8 cellular contexts compared by ENCODE assay signal in genomic region chr9:134025606-134026541, GRCh38. TPM values are rescaled to one million over a fixed set of nuclear protein-coding genes. Genes with fewer than 3 reads are reported as not detected.
A peak's percentile ranks its signal among the peaks of the same experiment; 100 is the strongest.
DNase-seq lines count a peak whose midpoint lies in the region; ATAC-seq, FAIRE-seq and TF ChIP-seq lines count a peak whose summit lies in the region.

No MANE protein-coding gene starts in this region.

- in situ Hi-C loops in astrocyte of the cerebellum (cut with HindIII; ENCODE audit: low sequenced_read_pairs), result no loop called here

- H3K4me1 Mint-ChIP-seq in Calu3 (ENCODE audit: low read depth, unreplicated experiment), result no peaks in the 10 kb centered on the region

- 10 to 14% (median 13%) methylated on average over 49 to 66 of the region's 66 CpGs for WGBS in small intestine, 3 donors

- H3K27me3 ChIP-seq in HL-60 (ENCODE audit: insufficient read depth, poor library complexity, severe bottlenecking), result no peaks in the 10 kb centered on the region
- no peaks in the 10 kb centered on the region for H3K27me3 ChIP-seq in iPS-18a (ENCODE audit: control insufficient read depth, insufficient read depth, low read length)
- H3K27me3 ChIP-seq in small intestine (ENCODE audit: control insufficient read depth in 2 of 2, insufficient read depth in 2 of 2, low read length in 2 of 2), result no peaks in the 10 kb centered on the region

- H3K4me1 ChIP-seq in iPS-18a (ENCODE audit: control insufficient read depth, low read depth, low read length), result no peaks in the 10 kb centered on the region
- no peaks in the 10 kb centered on the region for H3K4me1 ChIP-seq in small intestine (ENCODE audit: control insufficient read depth in 2 of 2, insufficient read depth in 1 of 2, low read depth in 1 of 2, low read length in 1 of 2)

- H3K27me3 Mint-ChIP-seq in Calu3 (ENCODE audit: unreplicated experiment), result no peaks in the 10 kb centered on the region

- no peaks in the 10 kb centered on the region for H3K9me3 Mint-ChIP-seq in Calu3 (ENCODE audit: low read depth, unreplicated experiment)

- TF ChIP-seq CTCF in Calu3 (IDR thresholded peaks at IDR 0.05; ENCODE audit: unreplicated experiment) (no peak), HL-60 (IDR thresholded peaks at IDR 0.05; ENCODE audit: insufficient read depth, low read length) (no peak), astrocyte of the cerebellum (IDR thresholded peaks at IDR 0.05; ENCODE audit: low read depth, low read length, missing control alignments) (peak; percentile 35)

- peak overlapping the region; percentile 67 for H3K4me3 Mint-ChIP-seq in Calu3 (ENCODE audit: low read depth, unreplicated experiment)

- intact Hi-C loops in Calu3 (cut with micrococcal nuclease; ENCODE audit: unreplicated experiment), result no loop called here

- no peak overlapping the region for H3K27ac Mint-ChIP-seq in Calu3 (ENCODE audit: unreplicated experiment)

- H3K36me3 ChIP-seq in iPS-18a (ENCODE audit: control insufficient read depth, low read depth, low read length) (peaks cover 10% of the 10 kb centered on the region), small intestine (ENCODE audit: control insufficient read depth in 2 of 2, insufficient read depth in 2 of 2, low read length in 2 of 2) (peaks cover 3 to 5% of the 10 kb centered on the region in 2 donors)

- peak; percentile 5 for ATAC-seq in GM19468 (IDR thresholded peaks at IDR 0.05; ENCODE audit: extremely low read depth, unreplicated experiment)

- H3K4me3 ChIP-seq in HL-60 (replicated peaks; ENCODE audit: insufficient read depth, low read length) (peak overlapping the region; percentile 70), astrocyte of the cerebellum (ENCODE audit: low read depth, low read length) (peak overlapping the region; percentile 69), iPS-18a (ENCODE audit: low read length) (peak overlapping the region; percentile 73), small intestine (ENCODE audit: low read depth in 1 of 2, low read length in 2 of 2) (peak overlapping the region; percentile 58 to 77)

- no peak for FAIRE-seq in small intestine (lab: Jason Lieb, UNC)

- no peaks in the 10 kb centered on the region for H3K9me3 ChIP-seq in iPS-18a (ENCODE audit: control insufficient read depth, low read depth, low read length)
- no peaks in the 10 kb centered on the region for H3K9me3 ChIP-seq in small intestine (ENCODE audit: control insufficient read depth, low read depth)

- no TSS peak for BruUV-seq in Calu3 (replicated peaks; lab: Mats Ljungman, UMichigan)

- H3K36me3 Mint-ChIP-seq in Calu3 (ENCODE audit: insufficient read depth, unreplicated experiment), result peaks cover 35% of the 10 kb centered on the region

- H3K9ac ChIP-seq in iPS-18a (ENCODE audit: low read length), result peak overlapping the region; percentile 54

- peak; percentile 20 for DNase-seq in Calu3
- peak; percentile 38 to 49 for DNase-seq in HL-60 (ENCODE audit: low read depth in 1 of 2, low spot score in 1 of 2)
- peak; percentile 19 for DNase-seq in T follicular helper cell (ENCODE audit: low read depth)
- DNase-seq in astrocyte of the cerebellum (ENCODE audit: low read depth), result no peak
- DNase-seq in small intestine, result no peak
- DNase-seq in NCI-H1694 (lab: John Stamatoyannopoulos, UW), result no peak

- H3K27ac ChIP-seq in HL-60 (replicated peaks) (no peak overlapping the region), iPS-18a (ENCODE audit: low read length) (no peak overlapping the region), small intestine (ENCODE audit: low read depth in 1 of 2, low read length in 1 of 2) (no peak overlapping the region)

- CTCF ChIA-PET in Calu3 (lab: Charles Lee), result interaction anchor here (0.7 to 1.4 kb wide), 3 partner anchors 31 to 189 kb away, joined by 4 to 10 read pairs (median 6); no protein-coding TSS in a partner anchor

RNA-seq across cellular contexts. Expression of gene BRD3OS, which starts 0.6 kb away (rescaled TPM):
- total RNA-seq in Calu3 (2022), result 10.5 and 10.7 TPM in 2 replicates
- 1 to 10 TPM; 2.0 to 4.8 (median 3.5) TPM for polyA plus RNA-seq in small intestine

RNA-seq across cellular contexts. Expression of gene VAV2, which starts 33.8 kb away (rescaled TPM):
- 29.4 and 30.7 TPM in 2 replicates for total RNA-seq in Calu3 (2022)
- 10 to 100 TPM; 26.7 to 40.3 (median 32.2) TPM for polyA plus RNA-seq in small intestine

RNA-seq across cellular contexts. Expression of gene BRD3, which starts 42.0 kb away (rescaled TPM):
- total RNA-seq in Calu3 (2022), result 30.8 and 31.1 TPM in 2 replicates
- polyA plus RNA-seq in small intestine, result 10 to 100 TPM in 1 of 3 donors, 1 to 10 TPM in 2; 4.3 to 11.7 (median 5.4) TPM

Comparison
In these comparisons a context has a peak if more than half of its experiments do, and no peak if none do; other contexts are left out.
1. DNase-seq: peak in Calu3 (single experiment), HL-60 (2 of 2) and T follicular helper cell (single experiment); none in astrocyte of the cerebellum (single experiment), small intestine (single experiment) and NCI-H1694 (single experiment).
2. Peak in every context shown above with its lines, with median percentiles within 50 percentile points of each other: H3K4me3 ChIP-seq.